In the genomic region with DNA sequence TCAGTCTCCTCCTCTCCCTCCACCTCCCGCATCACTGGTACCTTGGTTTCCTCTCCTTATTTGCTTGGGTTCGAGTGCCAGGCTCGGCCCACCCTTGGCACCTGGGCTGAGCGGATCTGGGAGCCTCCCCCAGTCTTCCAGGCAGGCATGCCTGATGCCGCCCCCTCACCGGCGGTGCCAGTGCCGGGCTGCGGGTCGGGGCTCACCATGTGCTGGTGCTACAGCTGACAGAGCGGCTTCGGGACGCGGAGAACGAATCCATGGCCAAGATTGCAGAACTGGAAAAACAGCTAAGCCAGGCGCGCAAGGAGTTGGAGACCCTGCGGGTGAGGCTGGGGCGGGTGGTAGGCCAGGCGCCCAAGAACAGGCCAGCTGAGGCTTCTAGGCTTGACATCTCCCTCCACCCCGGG, we compare ENCODE assay signal across 15 cellular contexts. TPM values are rescaled to one million over a fixed set of nuclear protein-coding genes. Genes with fewer than 3 reads are reported as not detected.
DNase-seq lines count a peak whose midpoint lies in the region; ATAC-seq, FAIRE-seq and TF ChIP-seq lines count a peak whose summit lies in the region.
"Had no signal": no experiment of that assay in that cellular context is flagged by ENCODE, and none has a peak within 500 bp of the region (broad histone marks: within the 10 kb centered on the region; RNA-seq: fewer than 3 reads in every experiment).

No MANE protein-coding gene starts in this region.

- no peak overlapping the region for H3K9ac ChIP-seq in astrocyte (ENCODE audit: low read length)
- H3K9ac ChIP-seq in iPS-20b (ENCODE audit: low read depth, low read length) = peak overlapping the region; percentile 32; the same call in 1 of the 2 replicates
- H3K9ac ChIP-seq: KMS-11 had no signal

- no peak for TF ChIP-seq CTCF in astrocyte (IDR thresholded peaks at IDR 0.05; ENCODE audit: insufficient read depth, low read depth, low read length)

- H2AFZ ChIP-seq in astrocyte (ENCODE audit: low read depth, low read length) = peak overlapping the region; percentile 47

- FAIRE-seq in astrocyte (lab: Jason Lieb, UNC) = no peak

- no peak overlapping the region for H3K4me3 Mint-ChIP-seq in activated T-cell treated with anti-CD3 and anti-CD28 coated beads, Interleukin-2, amount 50 U/mL, for 24 hours
- H3K4me3 Mint-ChIP-seq in activated T-cell treated with anti-CD3 and anti-CD28 coated beads, Interleukin-2, amount 50 U/mL, for 72 hours = no peak overlapping the region
- peak overlapping the region; percentile 54 for H3K4me3 Mint-ChIP-seq in astrocyte (ENCODE audit: unreplicated experiment)
- H3K4me3 Mint-ChIP-seq: activated naive CD8-positive, alpha-beta T cell treated with anti-CD3 and anti-CD28 coated beads, Interleukin-2, amount 10 ng/mL, durations not matched to agents 7 days and 5 days had no signal

- H3K4me1 Mint-ChIP-seq in activated T-cell treated with anti-CD3 and anti-CD28 coated beads, Interleukin-2, amount 50 U/mL, for 24 hours (ENCODE audit: low read depth) = peaks cover 22% of the 10 kb centered on the region
- H3K4me1 Mint-ChIP-seq in activated T-cell treated with anti-CD3 and anti-CD28 coated beads, Interleukin-2, amount 50 U/mL, for 72 hours (ENCODE audit: low read depth) = peaks cover 41% of the 10 kb centered on the region
- H3K4me1 Mint-ChIP-seq in astrocyte (ENCODE audit: low read depth, unreplicated experiment) = no peaks in the 10 kb centered on the region

- no peaks in the 10 kb centered on the region for H3K79me2 ChIP-seq in astrocyte (ENCODE audit: insufficient read depth, low read length)

- no peaks in the 10 kb centered on the region for H3K27me3 Mint-ChIP-seq in activated T-cell treated with anti-CD3 and anti-CD28 coated beads, Interleukin-2, amount 50 U/mL, for 24 hours
- H3K27me3 Mint-ChIP-seq in activated T-cell treated with anti-CD3 and anti-CD28 coated beads, Interleukin-2, amount 50 U/mL, for 72 hours (ENCODE audit: low read depth) = no peaks in the 10 kb centered on the region
- H3K27me3 Mint-ChIP-seq in astrocyte (ENCODE audit: low read depth, unreplicated experiment) = peaks cover 49% of the 10 kb centered on the region
- H3K27me3 Mint-ChIP-seq: activated naive CD8-positive, alpha-beta T cell treated with anti-CD3 and anti-CD28 coated beads, Interleukin-2, amount 10 ng/mL, durations not matched to agents 7 days and 5 days had no signal

- peaks cover under 1% of the 10 kb centered on the region for H4K20me1 ChIP-seq in astrocyte (ENCODE audit: insufficient read depth, low read length)

- H3K9me3 Mint-ChIP-seq in activated T-cell treated with anti-CD3 and anti-CD28 coated beads, Interleukin-2, amount 50 U/mL, for 24 hours = no peaks in the 10 kb centered on the region
- H3K9me3 Mint-ChIP-seq in activated T-cell treated with anti-CD3 and anti-CD28 coated beads, Interleukin-2, amount 50 U/mL, for 72 hours = no peaks in the 10 kb centered on the region
- H3K9me3 Mint-ChIP-seq in astrocyte (ENCODE audit: unreplicated experiment) = no peaks in the 10 kb centered on the region
- H3K9me3 Mint-ChIP-seq: activated naive CD8-positive, alpha-beta T cell treated with anti-CD3 and anti-CD28 coated beads, Interleukin-2, amount 10 ng/mL, durations not matched to agents 7 days and 5 days had no signal

- peak overlapping the region; percentile 79 for H3K4me2 ChIP-seq in astrocyte (ENCODE audit: low read length)
- H3K4me2 ChIP-seq: KMS-11 had no signal

- H3K27me3 ChIP-seq in astrocyte (ENCODE audit: insufficient read depth, low read length) (peaks cover 24% of the 10 kb centered on the region), iPS-20b (ENCODE audit: insufficient read depth, low read length) (peaks cover 69% of the 10 kb centered on the region)
- H3K27me3 ChIP-seq: SJCRH30 had no signal

- ATAC-seq in activated T-cell treated with anti-CD3 and anti-CD28 coated beads, Interleukin-2, amount 50 U/mL, for 72 hours (replicated peaks in 1 of 2) = no peak

- H3K27ac Mint-ChIP-seq in activated T-cell treated with anti-CD3 and anti-CD28 coated beads, Interleukin-2, amount 50 U/mL, for 24 hours = peak overlapping the region; percentile 69
- no peak overlapping the region for H3K27ac Mint-ChIP-seq in activated T-cell treated with anti-CD3 and anti-CD28 coated beads, Interleukin-2, amount 50 U/mL, for 72 hours
- H3K27ac Mint-ChIP-seq in astrocyte (ENCODE audit: unreplicated experiment) = no peak overlapping the region
- H3K27ac Mint-ChIP-seq: activated naive CD8-positive, alpha-beta T cell treated with anti-CD3 and anti-CD28 coated beads, Interleukin-2, amount 10 ng/mL, durations not matched to agents 7 days and 5 days had no signal

- H3K9me3 ChIP-seq in astrocyte (ENCODE audit: insufficient read depth, low read depth, low read length) = no peaks in the 10 kb centered on the region
- no peaks in the 10 kb centered on the region for H3K9me3 ChIP-seq in iPS-20b (ENCODE audit: insufficient read depth, low read depth, low read length)
- H3K9me3 ChIP-seq: sigmoid colon, SJCRH30 had no signal

- no peak for DNase-seq in activated T-cell treated with anti-CD3 and anti-CD28 coated beads, Interleukin-2, amount 50 U/mL, for 24 hours
- DNase-seq in activated T-cell treated with anti-CD3 and anti-CD28 coated beads, Interleukin-2, amount 50 U/mL, for 72 hours = no peak
- DNase-seq in astrocyte (ENCODE audit: low read depth) (no peak), NCI-H2081 (lab: John Stamatoyannopoulos, UW) (no peak), NCI-H1105 treated with DMSO at 0.1 percent for 48 hours (lab: John Stamatoyannopoulos, UW) (no peak), glomerular visceral epithelial cell (ENCODE audit: extremely low spot score) (no peak)
- DNase-seq: activated CD4-positive, alpha-beta T cell treated with anti-CD3 and anti-CD28 coated beads for 48 hours; activated naive CD8-positive, alpha-beta T cell treated with anti-CD3 and anti-CD28 coated beads, Interleukin-2, amount 10 ng/mL, durations not matched to agents 7 days and 5 days; NCI-H446 treated with DMSO at 0.1 percent for 48 hours; sigmoid colon; SJCRH30 had no signal

- H3K36me3 ChIP-seq in astrocyte (ENCODE audit: insufficient read depth, low read length) = no peaks in the 10 kb centered on the region
- H3K36me3 ChIP-seq in iPS-20b (ENCODE audit: insufficient read depth, low read depth, low read length) = no peaks in the 10 kb centered on the region
- H3K36me3 ChIP-seq: sigmoid colon, SJCRH30 had no signal

- peaks cover 93% of the 10 kb centered on the region for H3K36me3 Mint-ChIP-seq in activated T-cell treated with anti-CD3 and anti-CD28 coated beads, Interleukin-2, amount 50 U/mL, for 24 hours (ENCODE audit: low read depth)
- H3K36me3 Mint-ChIP-seq in activated T-cell treated with anti-CD3 and anti-CD28 coated beads, Interleukin-2, amount 50 U/mL, for 72 hours (ENCODE audit: insufficient read depth in 2 of 2) = peaks cover 16 to 46% of the 10 kb centered on the region in 2 donors
- H3K36me3 Mint-ChIP-seq in astrocyte (ENCODE audit: low read depth, unreplicated experiment) = peaks cover 13% of the 10 kb centered on the region

- no peak overlapping the region for H3K4me3 ChIP-seq in astrocyte (ENCODE audit: insufficient read depth, low read depth, low read length)
- peak overlapping the region; percentile 76 for H3K4me3 ChIP-seq in iPS-20b (ENCODE audit: low read length)
- H3K4me3 ChIP-seq in skin epidermis = peak overlapping the region in 4 of 7 experiments; percentile 8 to 38 (median 26)
- H3K4me3 ChIP-seq: SJCRH30 had no signal

- H3K27ac ChIP-seq in astrocyte (ENCODE audit: low read depth, low read length) = no peak overlapping the region
- H3K27ac ChIP-seq in iPS-20b (ENCODE audit: low read length) = no peak overlapping the region
- H3K27ac ChIP-seq in skin epidermis = peak overlapping the region in 5 of 21 experiments; percentile 1 to 76 (median 18)
- H3K27ac ChIP-seq: KMS-11, sigmoid colon, SJCRH30 had no signal

- H3K4me1 ChIP-seq in astrocyte (ENCODE audit: insufficient read depth, low read length) (peaks cover 4% of the 10 kb centered on the region), iPS-20b (ENCODE audit: insufficient read depth, low read length) (peaks cover 8% of the 10 kb centered on the region; the same call in 1 of the 2 replicates)
- H3K4me1 ChIP-seq: SJCRH30 had no signal

RNA-seq across cellular contexts. Expression of a gene that starts 19.2 kb away (rescaled TPM):
- total RNA-seq in activated T-cell treated with anti-CD3 and anti-CD28 coated beads, Interleukin-2, amount 50 U/mL, for 72 hours = 100 to 1,000 TPM; 559 to 689 TPM
- total RNA-seq in astrocyte = 4.0 and 4.7 TPM in 2 replicates

RNA-seq across cellular contexts. Expression of a gene that starts 21.0 kb away (rescaled TPM):
- 1 to 10 TPM; 1.4 to 1.7 TPM for total RNA-seq in activated T-cell treated with anti-CD3 and anti-CD28 coated beads, Interleukin-2, amount 50 U/mL, for 72 hours
- total RNA-seq in astrocyte = not detected in 2 replicates
- total RNA-seq: epithelial cell of proximal tubule, sigmoid colon had no signal

Comparison
In these comparisons a context has a peak if more than half of its experiments do, and no peak if none do; other contexts are left out.
1. RNA of a gene that starts 19.2 kb away (total RNA-seq): 559 to 689 TPM in activated T-cell treated with anti-CD3 and anti-CD28 coated beads, Interleukin-2, amount 50 U/mL, for 72 hours; 4.0 to 4.7 TPM in astrocyte; every median in the first group is over 10 times any median in the second.